Comparison of ENCODE assay signal across 16 cellular contexts in genomic region chr4:135552131-135552530, GRCh38.
A peak's percentile ranks its signal among the peaks of the same experiment; 100 is the strongest.
DNase-seq lines count a peak whose midpoint lies in the region; TF ChIP-seq lines count a peak whose summit lies in the region.
"Had no signal": no experiment of that assay in that cellular context is flagged by ENCODE, and none has a peak within 500 bp of the region (broad histone marks: within the 10 kb centered on the region; RNA-seq: fewer than 3 reads in every experiment).

No MANE protein-coding gene starts in this region.

- no TSS peak for BruUV-seq in MCF 10A (replicated peaks; lab: Mats Ljungman, UMichigan)
- no TSS peak for BruUV-seq in mammary epithelial cell (replicated peaks; lab: Mats Ljungman, UMichigan)

- dilution Hi-C loops in mammary epithelial cell (cut with HindIII; ENCODE audit: low sequenced_read_pairs), result no loop called here

- no peak for TF ChIP-seq EP300 in ovary (IDR thresholded peaks at IDR 0.05)

- H3K4me1 ChIP-seq in mammary epithelial cell (ENCODE audit: insufficient read depth, low read length) (no peaks in the 10 kb centered on the region), ovary (ENCODE audit: insufficient read depth) (no peaks in the 10 kb centered on the region)
- H3K4me1 ChIP-seq: Caco-2 had no signal

- H3K9me3 ChIP-seq in mammary epithelial cell (replicated peaks; ENCODE audit: insufficient read depth, low read length), result no peaks in the 10 kb centered on the region
- H3K9me3 ChIP-seq in ovary, result no peaks in the 10 kb centered on the region
- H3K9me3 ChIP-seq: Caco-2 had no signal

- H3K27ac Mint-ChIP-seq in MCF 10A (ENCODE audit: low read depth, unreplicated experiment), result no peak overlapping the region
- no peak overlapping the region for H3K27ac Mint-ChIP-seq in endothelial cell (ENCODE audit: unreplicated experiment)
- no peak overlapping the region for H3K27ac Mint-ChIP-seq in T-helper 2 cell treated with Interferon-gamma antibody and Interleukin-4, amounts not matched to agents 5 μg/mL and 100 μg/mL, for 36 hours
- H3K27ac Mint-ChIP-seq: CD14-positive monocyte; CD8-positive, alpha-beta T cell; GM23338 had no signal

- H3K27me3 ChIP-seq in mammary epithelial cell (ENCODE audit: insufficient read depth, low read length) (no peaks in the 10 kb centered on the region), ovary (no peaks in the 10 kb centered on the region)

- H3K4me1 Mint-ChIP-seq in MCF 10A (ENCODE audit: insufficient read depth, unreplicated experiment) (peaks cover 9% of the 10 kb centered on the region), endothelial cell (ENCODE audit: unreplicated experiment) (no peaks in the 10 kb centered on the region)
- H3K4me1 Mint-ChIP-seq in T-helper 2 cell treated with Interferon-gamma antibody and Interleukin-4, amounts not matched to agents 5 μg/mL and 100 μg/mL, for 36 hours (ENCODE audit: low read depth), result no peaks in the 10 kb centered on the region
- H3K4me1 Mint-ChIP-seq: CD14-positive monocyte, GM23338 had no signal

- H3K27ac ChIP-seq in mammary epithelial cell (ENCODE audit: insufficient read depth, low read depth, low read length), result no peak overlapping the region
- no peak overlapping the region for H3K27ac ChIP-seq in ovary
- H3K27ac ChIP-seq: 22Rv1 had no signal

- H3K4me3 ChIP-seq in mammary epithelial cell (replicated peaks in 1 of 3; ENCODE audit: insufficient read depth in 1 of 3, low read depth in 2 of 3, low read length in 3 of 3) (no peak overlapping the region), epithelial cell of esophagus (ENCODE audit: low read length) (no peak overlapping the region), fibroblast of villous mesenchyme (ENCODE audit: low read depth, low read length) (no peak overlapping the region), ovary (no peak overlapping the region)
- H3K4me3 ChIP-seq: GM12878, GM23338 had no signal

- H3K4me3 Mint-ChIP-seq in MCF 10A (ENCODE audit: unreplicated experiment) (no peak overlapping the region), endothelial cell (ENCODE audit: unreplicated experiment) (no peak overlapping the region)
- no peak overlapping the region for H3K4me3 Mint-ChIP-seq in T-helper 2 cell treated with Interferon-gamma antibody and Interleukin-4, amounts not matched to agents 5 μg/mL and 100 μg/mL, for 36 hours
- H3K4me3 Mint-ChIP-seq: CD14-positive monocyte; CD8-positive, alpha-beta T cell; GM23338 had no signal

- H2AFZ ChIP-seq in mammary epithelial cell (ENCODE audit: low read depth, low read length), result no peak overlapping the region
- H2AFZ ChIP-seq: GM23338 had no signal

- TF ChIP-seq POLR2A in ovary (IDR thresholded peaks at IDR 0.05), result no peak

- H3K79me2 ChIP-seq in mammary epithelial cell (ENCODE audit: insufficient read depth, low read length), result no peaks in the 10 kb centered on the region

- H3K36me3 ChIP-seq in mammary epithelial cell (ENCODE audit: insufficient read depth, low read length) (no peaks in the 10 kb centered on the region), ovary (no peaks in the 10 kb centered on the region)

- no peak overlapping the region for H3K4me2 ChIP-seq in mammary epithelial cell (ENCODE audit: insufficient read depth, low read depth, low read length)
- H3K4me2 ChIP-seq: GM23338 had no signal

- DNase-seq in MCF 10A (ENCODE audit: unreplicated experiment), result peak; percentile 51
- no peak for DNase-seq in mammary epithelial cell
- DNase-seq in epithelial cell of esophagus (ENCODE audit: low read depth), result peak; percentile 40
- peak; percentile 2 for DNase-seq in fibroblast of villous mesenchyme (ENCODE audit: low read depth)
- no peak for DNase-seq in endothelial cell (ENCODE audit: low spot score)
- no peak for DNase-seq in T-helper 2 cell treated with Interferon-gamma antibody and Interleukin-4, amounts not matched to agents 5 μg/mL and 100 μg/mL, for 36 hours (ENCODE audit: low spot score)
- DNase-seq in stimulated activated CD8-positive, alpha-beta memory T cell treated with anti-CD3 and anti-CD28 coated beads, Interleukin-4, amount 100 ng/mL, for 48 hours, result no peak
- DNase-seq in ovary, result no peak
- DNase-seq: Caco-2; CD8-positive, alpha-beta T cell; DMS53; H7 had no signal

- intact Hi-C loops in MCF 10A (cut with micrococcal nuclease) (no loop called here), mammary epithelial cell (cut with micrococcal nuclease) (no loop called here), ovary (cut with DNase I) (no loop called here)

- H4K20me1 ChIP-seq in mammary epithelial cell (ENCODE audit: insufficient read depth, low read length), result no peaks in the 10 kb centered on the region

- POLR2A ChIA-PET in MCF 10A (lab: Yijun Ruan, JAX), result no interaction called here

- TF ChIP-seq CTCF in MCF 10A (IDR thresholded peaks at IDR 0.05; ENCODE audit: unreplicated experiment) (no peak), mammary epithelial cell (conservative IDR thresholded peaks at IDR 0.05 in 1 of 2, IDR thresholded peaks at IDR 0.05 in 1 of 2; ENCODE audit: extremely low read depth in 1 of 2, insufficient read depth in 1 of 2, low read depth in 1 of 2, low read length in 2 of 2) (no peak), epithelial cell of esophagus (IDR thresholded peaks at IDR 0.05; ENCODE audit: insufficient read depth, low read depth, low read length, missing control alignments) (no peak), fibroblast of villous mesenchyme (IDR thresholded peaks at IDR 0.05; ENCODE audit: insufficient read depth, low read depth, low read length) (no peak), endothelial cell (IDR thresholded peaks at IDR 0.05; ENCODE audit: unreplicated experiment) (no peak), ovary (IDR thresholded peaks at IDR 0.05) (no peak)

- H3K27me3 Mint-ChIP-seq in MCF 10A (ENCODE audit: insufficient read depth, unreplicated experiment) (no peaks in the 10 kb centered on the region), endothelial cell (ENCODE audit: unreplicated experiment) (no peaks in the 10 kb centered on the region)
- no peaks in the 10 kb centered on the region for H3K27me3 Mint-ChIP-seq in T-helper 2 cell treated with Interferon-gamma antibody and Interleukin-4, amounts not matched to agents 5 μg/mL and 100 μg/mL, for 36 hours (ENCODE audit: low read depth)

- H3K9ac ChIP-seq in mammary epithelial cell (ENCODE audit: insufficient read depth, low read length), result no peak overlapping the region

- in situ Hi-C loops in mammary epithelial cell (cut with MboI; ENCODE audit: low sequenced_read_pairs in 2 of 2), result no loop called here

- 56% methylated on average over 3 of the region's 3 CpGs for WGBS in mammary epithelial cell (ENCODE audit: low coverage, missing lambda C conversion rate)
- WGBS in ovary, 3 donors, result 68 to 78% (median 69%) methylated on average over 3 of the region's 3 CpGs

- H3K9me3 Mint-ChIP-seq in MCF 10A (ENCODE audit: unreplicated experiment) (no peaks in the 10 kb centered on the region), endothelial cell (ENCODE audit: unreplicated experiment) (no peaks in the 10 kb centered on the region)
- peaks cover 20% of the 10 kb centered on the region for H3K9me3 Mint-ChIP-seq in T-helper 2 cell treated with Interferon-gamma antibody and Interleukin-4, amounts not matched to agents 5 μg/mL and 100 μg/mL, for 36 hours
- H3K9me3 Mint-ChIP-seq: GM23338 had no signal

- H3K36me3 Mint-ChIP-seq in MCF 10A (ENCODE audit: insufficient read depth, unreplicated experiment) (no peaks in the 10 kb centered on the region), endothelial cell (ENCODE audit: low read depth, unreplicated experiment) (no peaks in the 10 kb centered on the region)
- no peaks in the 10 kb centered on the region for H3K36me3 Mint-ChIP-seq in T-helper 2 cell treated with Interferon-gamma antibody and Interleukin-4, amounts not matched to agents 5 μg/mL and 100 μg/mL, for 36 hours (ENCODE audit: low read depth)
- H3K36me3 Mint-ChIP-seq: CD14-positive monocyte; CD8-positive, alpha-beta T cell had no signal

- CTCF ChIA-PET in MCF 10A (lab: Yijun Ruan, JAX), result no interaction called here
- CTCF ChIA-PET in mammary epithelial cell (lab: Charles Lee; ENCODE audit: low non-redundant PET), result no interaction called here

Comparison
In these comparisons a context has a peak if more than half of its experiments do, and no peak if none do; other contexts are left out.
1. DNase-seq: peak in MCF 10A (single experiment), epithelial cell of esophagus (single experiment) and fibroblast of villous mesenchyme (single experiment); none in mammary epithelial cell (single experiment), endothelial cell (single experiment), T-helper 2 cell treated with Interferon-gamma antibody and Interleukin-4, amounts not matched to agents 5 μg/mL and 100 μg/mL, for 36 hours (single experiment), stimulated activated CD8-positive, alpha-beta memory T cell treated with anti-CD3 and anti-CD28 coated beads, Interleukin-4, amount 100 ng/mL, for 48 hours (single experiment) and ovary (0 of 5).